ENCODE assay signal across 1 cellular context in genomic region chr1:181112071-181112929, GRCh38.
TF ChIP-seq lines count a peak whose summit lies in the region.

No MANE protein-coding gene starts in this region.

TF ChIP-seq in K562, 482 proteins besides CTCF, POLR2A, EP300 and RAD21 (continued from another document and continues in another):
- TF ChIP-seq NFRKB (IDR thresholded peaks at IDR 0.05; ENCODE audit: low read depth) (no peak), PYGO2 (tag; IDR thresholded peaks at IDR 0.05) (no peak), CBFA2T2 (conservative IDR thresholded peaks at IDR 0.05) (peak; percentile 46), SRSF9 (IDR thresholded peaks at IDR 0.05; ENCODE audit: borderline replicate concordance, low read depth, low read length) (no peak), DIDO1 (tag; IDR thresholded peaks at IDR 0.05; ENCODE audit: low read depth) (no peak), GABPB2 (CRISPR knock-in tag; conservative IDR thresholded peaks at IDR 0.05) (no peak), TEAD4 (IDR thresholded peaks at IDR 0.05; ENCODE audit: low read length) (peak; percentile 61; the same call in 1 of the 2 replicates), TEAD4 (CRISPR knock-in tag; IDR thresholded peaks at IDR 0.05; ENCODE audit: borderline replicate concordance) (0 out of 2 replicates have a peak, but pooled peaks have one; percentile 27), HES1 (IDR thresholded peaks at IDR 0.05; ENCODE audit: low read depth) (no peak), BRD4 (IDR thresholded peaks at IDR 0.05) (no peak), FOXJ2 (tag; IDR thresholded peaks at IDR 0.05) (no peak), CREB5 (CRISPR knock-in tag; IDR thresholded peaks at IDR 0.05) (no peak), SAP30 (IDR thresholded peaks at IDR 0.05; ENCODE audit: borderline replicate concordance, insufficient read depth, low read depth, low read length, poor library complexity, severe bottlenecking) (no peak), PHB2 (IDR thresholded peaks at IDR 0.05; ENCODE audit: low read depth) (no peak), ELK3 (CRISPR knock-in tag; IDR thresholded peaks at IDR 0.05) (no peak), ZNF436 (CRISPR knock-in tag; IDR thresholded peaks at IDR 0.05) (no peak), ZNF384 (IDR thresholded peaks at IDR 0.05; ENCODE audit: low read depth, low read length) (no peak), PCBP2 (IDR thresholded peaks at IDR 0.05; ENCODE audit: low read depth, low read length, poor library complexity, severe bottlenecking) (no peak), SIRT6 (IDR thresholded peaks at IDR 0.05; ENCODE audit: low read depth, low read length) (no peak), NR1H2 (CRISPR knock-in tag; IDR thresholded peaks at IDR 0.05) (no peak), SIX5 (IDR thresholded peaks at IDR 0.05; ENCODE audit: borderline replicate concordance in 1 of 2, insufficient read depth in 1 of 2, low read depth in 1 of 2, low read length in 2 of 2) (no peak), RBBP5 (IDR thresholded peaks at IDR 0.05; ENCODE audit: borderline replicate concordance, insufficient read depth, low read length, poor library complexity, severe bottlenecking) (peak; percentile 49), ZNF140 (CRISPR knock-in tag; IDR thresholded peaks at IDR 0.05) (no peak), GABPA (tag; conservative IDR thresholded peaks at IDR 0.05; ENCODE audit: low read depth) (no peak), SMARCA5 (IDR thresholded peaks at IDR 0.05) (no peak), NCOA2 (IDR thresholded peaks at IDR 0.05; ENCODE audit: partially characterized antibody in 2 of 2) (no peak), CUX1 (CRISPR knock-in tag; IDR thresholded peaks at IDR 0.05) (peak; percentile 52; the same call in 1 of the 2 replicates), ZNF408 (CRISPR knock-in tag; IDR thresholded peaks at IDR 0.05; ENCODE audit: low read depth) (no peak), PTTG1 (tag; IDR thresholded peaks at IDR 0.05; ENCODE audit: low read depth) (no peak), ARID3B (CRISPR knock-in tag; IDR thresholded peaks at IDR 0.05; ENCODE audit: borderline replicate concordance) (no peak), TCF7L2 (IDR thresholded peaks at IDR 0.05; ENCODE audit: low read depth, low read length) (no peak), PHF20 (IDR thresholded peaks at IDR 0.05; ENCODE audit: partially characterized antibody) (no peak), ETV6 (IDR thresholded peaks at IDR 0.05; ENCODE audit: borderline replicate concordance in 1 of 2, low read depth in 2 of 2, low read length in 1 of 2) (no peak), ETV6 (CRISPR knock-in tag; IDR thresholded peaks at IDR 0.05; ENCODE audit: borderline replicate concordance) (no peak), NFXL1 (CRISPR knock-in tag; IDR thresholded peaks at IDR 0.05) (no peak), EHMT2 (IDR thresholded peaks at IDR 0.05) (peak; percentile 84), ZNF511 (CRISPR knock-in tag; IDR thresholded peaks at IDR 0.05) (no peak), SMAD1 (IDR thresholded peaks at IDR 0.05; ENCODE audit: low read depth, low read length, partially characterized antibody) (no peak), HBP1 (CRISPR knock-in tag; IDR thresholded peaks at IDR 0.05) (no peak), TEAD1 (CRISPR knock-in tag; IDR thresholded peaks at IDR 0.05) (no peak; a peak in 1 of 4 replicates), DPF2 (IDR thresholded peaks at IDR 0.05) (peak; percentile 92), U2AF1 (optimal IDR thresholded peaks at IDR 0.05; ENCODE audit: low read depth, low read length) (no peak), NELFE (IDR thresholded peaks at IDR 0.05; ENCODE audit: insufficient read depth, insufficient read length) (no peak), ZMIZ1 (IDR thresholded peaks at IDR 0.05; ENCODE audit: low read depth in 2 of 2, low read length in 2 of 2) (0 out of 4 replicates have a peak, but pooled peaks of 1 of the 2 experiments have one; percentile 24)
